11 cellular contexts compared by ENCODE assay signal in the genomic region with DNA sequence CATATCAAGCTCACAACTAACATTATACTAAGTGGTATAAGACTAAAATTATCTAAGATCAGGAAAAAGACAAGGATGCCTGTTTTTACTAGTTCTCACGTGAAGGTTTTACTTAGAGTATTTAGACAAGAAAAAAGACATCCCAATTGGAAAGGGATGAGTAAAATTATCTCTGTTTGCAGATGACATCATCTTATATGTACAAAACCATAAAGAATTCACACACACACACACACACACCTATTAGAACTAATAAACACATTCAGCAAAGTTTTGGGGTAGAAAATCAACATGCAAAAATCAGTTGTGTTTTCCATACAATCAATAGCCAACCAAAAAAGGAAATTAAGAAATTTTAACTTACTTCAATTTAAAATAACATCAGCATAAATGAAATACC. TPM values are rescaled to one million over a fixed set of nuclear protein-coding genes. Genes with fewer than 3 reads are reported as not detected.
"Had no signal": no experiment of that assay in that cellular context is flagged by ENCODE, and none has a peak within 500 bp of the region (broad histone marks: within the 10 kb centered on the region; RNA-seq: fewer than 3 reads in every experiment).

No MANE protein-coding gene starts in this region.

- H3K4me1 Mint-ChIP-seq: H9 had no signal

- H3K4me1 ChIP-seq: HAP-1 had no signal

- H3K4me3 ChIP-seq: GM23248, HAP-1 had no signal

- H3K4me3 Mint-ChIP-seq: H9, HFFc6 had no signal

- H3K9me3 Mint-ChIP-seq: H9 had no signal

- H2AFZ ChIP-seq: GM23248 had no signal

- H3K36me3 ChIP-seq: HAP-1 had no signal

- H3K27ac ChIP-seq: GM23248 had no signal

- H3K9ac ChIP-seq: GM23248 had no signal

- ATAC-seq: HCT116 had no signal

- H3K27ac Mint-ChIP-seq: H9, HFFc6 had no signal

- FAIRE-seq: H1, H54 had no signal

- DNase-seq: GM23248, GOT3, H7, H9, HCEC 1CT, HFFc6 had no signal

RNA-seq across cellular contexts. Expression of gene RGPD4, which starts 35.9 kb away (rescaled TPM):
- total RNA-seq: GM23248, H1, H4, H7 had no signal
- polyA plus RNA-seq: GM23248, H1 had no signal
